8 cellular contexts compared by ENCODE assay signal in genomic region chr1:182781849-182782586, GRCh38. TPM values are rescaled to one million over a fixed set of nuclear protein-coding genes. Genes with fewer than 3 reads are reported as not detected.
A peak's percentile ranks its signal among the peaks of the same experiment; 100 is the strongest.
DNase-seq lines count a peak whose midpoint lies in the region; ATAC-seq lines count a peak whose summit lies in the region.

No MANE protein-coding gene starts in this region.

- peaks cover 4% of the 10 kb centered on the region for H3K4me1 Mint-ChIP-seq in activated CD4-positive, alpha-beta T cell treated with anti-CD3 and anti-CD28 coated beads, Interleukin-2, amount 10 ng/mL, durations not matched to agents 7 days and 5 days

- peak; percentile 27 for DNase-seq in NCI-H2227 (lab: John Stamatoyannopoulos, UW; ENCODE audit: unreplicated experiment)
- no peak for DNase-seq in NCI-H2227 treated with DMSO at 0.1 percent for 48 hours (lab: John Stamatoyannopoulos, UW)
- peak; percentile 92 for DNase-seq in NCI-H69 (lab: John Stamatoyannopoulos, UW)
- DNase-seq in activated CD4-positive, alpha-beta T cell treated with anti-CD3 and anti-CD28 coated beads, Interleukin-2, amount 10 ng/mL, durations not matched to agents 7 days and 5 days, result peak; percentile 66
- peak; percentile 65 for DNase-seq in dermis blood vessel endothelial cell
- peak; percentile 49 to 52 for DNase-seq in lung microvascular endothelial cell (ENCODE audit: low read depth in 2 of 2)
- DNase-seq in stimulated activated CD8-positive, alpha-beta memory T cell treated with anti-CD3 and anti-CD28 coated beads, Interleukin-2, amount 100 ng/mL, for 1 hour (ENCODE audit: low read depth in 2 of 2), result peak; percentile 36 to 41

- no peak overlapping the region for H3K27ac Mint-ChIP-seq in activated CD4-positive, alpha-beta T cell treated with anti-CD3 and anti-CD28 coated beads, Interleukin-2, amount 10 ng/mL, durations not matched to agents 7 days and 5 days

- no peaks in the 10 kb centered on the region for H3K36me3 Mint-ChIP-seq in activated CD4-positive, alpha-beta T cell treated with anti-CD3 and anti-CD28 coated beads, Interleukin-2, amount 10 ng/mL, durations not matched to agents 7 days and 5 days (ENCODE audit: low read depth)

- no peak overlapping the region for H3K4me3 Mint-ChIP-seq in activated CD4-positive, alpha-beta T cell treated with anti-CD3 and anti-CD28 coated beads, Interleukin-2, amount 10 ng/mL, durations not matched to agents 7 days and 5 days

- no peaks in the 10 kb centered on the region for H3K9me3 Mint-ChIP-seq in activated CD4-positive, alpha-beta T cell treated with anti-CD3 and anti-CD28 coated beads, Interleukin-2, amount 10 ng/mL, durations not matched to agents 7 days and 5 days

- CTCF ChIA-PET in activated CD4-positive, alpha-beta T cell treated with anti-CD3 and anti-CD28 coated beads, Interleukin-2, amount 10 ng/mL, durations not matched to agents 7 days and 5 days (lab: Charles Lee), result interaction anchor here (0.6 to 8.2 kb wide), 18 partner anchors 9 to 432 kb away, joined by 3 to 238 read pairs (median 4); partner anchors contain the start of gene RGS16

- peak; percentile 71 for ATAC-seq in HG03342 (IDR thresholded peaks at IDR 0.05; ENCODE audit: unreplicated experiment)

- H3K27me3 Mint-ChIP-seq in activated CD4-positive, alpha-beta T cell treated with anti-CD3 and anti-CD28 coated beads, Interleukin-2, amount 10 ng/mL, durations not matched to agents 7 days and 5 days, result peaks cover 27% of the 10 kb centered on the region

- POLR2A ChIA-PET in activated CD4-positive, alpha-beta T cell treated with anti-CD3 and anti-CD28 coated beads, Interleukin-2, amount 10 ng/mL, durations not matched to agents 7 days and 5 days (lab: Charles Lee), result interaction anchor here (0.8 to 1.5 kb wide), 2 partner anchors 181 to 184 kb away, joined by 3 to 4 read pairs; no protein-coding TSS in a partner anchor

RNA-seq across cellular contexts. Expression of gene NPL, which starts 7.6 kb away (rescaled TPM):
- total RNA-seq in activated CD4-positive, alpha-beta T cell treated with anti-CD3 and anti-CD28 coated beads, Interleukin-2, amount 10 ng/mL, durations not matched to agents 7 days and 5 days, result 1 to 10 TPM; 2.7 to 3.1 TPM
- total RNA-seq in dermis blood vessel endothelial cell, result 1.9 and 2.4 TPM in 2 replicates
- 1.6 and 3.1 TPM in 2 replicates for total RNA-seq in lung microvascular endothelial cell

RNA-seq across cellular contexts. Expression of gene DHX9, which starts 57.1 kb away (rescaled TPM):
- total RNA-seq in activated CD4-positive, alpha-beta T cell treated with anti-CD3 and anti-CD28 coated beads, Interleukin-2, amount 10 ng/mL, durations not matched to agents 7 days and 5 days, result 100 to 1,000 TPM; 206 to 225 TPM
- total RNA-seq in dermis blood vessel endothelial cell, result 166 and 255 TPM in 2 replicates
- total RNA-seq in lung microvascular endothelial cell, result 139 and 159 TPM in 2 replicates
